1 cellular context compared by ENCODE assay signal in the genomic region with DNA sequence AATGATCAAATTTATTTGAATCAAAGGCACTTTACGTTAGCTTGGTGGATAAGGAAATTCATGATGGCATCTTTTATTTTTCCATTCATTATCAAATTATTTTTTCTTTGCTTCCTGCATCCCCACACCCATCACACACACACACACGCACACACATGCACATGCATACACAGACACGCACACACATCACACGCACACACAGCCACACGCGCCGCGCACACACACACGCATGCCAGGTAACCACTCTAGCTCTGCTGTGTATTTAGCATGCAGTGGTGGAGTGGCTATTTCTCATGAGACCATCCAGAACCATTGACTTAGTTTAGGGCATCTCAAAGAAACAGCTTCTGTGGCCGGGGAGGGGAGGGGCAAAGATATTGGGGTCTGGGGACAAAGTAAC.
TF ChIP-seq lines count a peak whose summit lies in the region.

No MANE protein-coding gene starts in this region.

TF ChIP-seq in HepG2, 621 proteins besides CTCF, POLR2A, EP300 and RAD21:
- 0 out of 2 replicates have a peak, but pooled peaks have one; percentile 6 for TF ChIP-seq POLR2G (IDR thresholded peaks at IDR 0.05; ENCODE audit: low read depth, low read length)
- TF ChIP-seq ZFP36 (IDR thresholded peaks at IDR 0.05; ENCODE audit: borderline replicate concordance, low read depth, low read length, partially characterized antibody) = no peak
- peak; percentile 28 for TF ChIP-seq HNRNPLL (IDR thresholded peaks at IDR 0.05; ENCODE audit: low read depth, low read length, poor library complexity, severe bottlenecking)
- TF ChIP-seq, protein P1, sequence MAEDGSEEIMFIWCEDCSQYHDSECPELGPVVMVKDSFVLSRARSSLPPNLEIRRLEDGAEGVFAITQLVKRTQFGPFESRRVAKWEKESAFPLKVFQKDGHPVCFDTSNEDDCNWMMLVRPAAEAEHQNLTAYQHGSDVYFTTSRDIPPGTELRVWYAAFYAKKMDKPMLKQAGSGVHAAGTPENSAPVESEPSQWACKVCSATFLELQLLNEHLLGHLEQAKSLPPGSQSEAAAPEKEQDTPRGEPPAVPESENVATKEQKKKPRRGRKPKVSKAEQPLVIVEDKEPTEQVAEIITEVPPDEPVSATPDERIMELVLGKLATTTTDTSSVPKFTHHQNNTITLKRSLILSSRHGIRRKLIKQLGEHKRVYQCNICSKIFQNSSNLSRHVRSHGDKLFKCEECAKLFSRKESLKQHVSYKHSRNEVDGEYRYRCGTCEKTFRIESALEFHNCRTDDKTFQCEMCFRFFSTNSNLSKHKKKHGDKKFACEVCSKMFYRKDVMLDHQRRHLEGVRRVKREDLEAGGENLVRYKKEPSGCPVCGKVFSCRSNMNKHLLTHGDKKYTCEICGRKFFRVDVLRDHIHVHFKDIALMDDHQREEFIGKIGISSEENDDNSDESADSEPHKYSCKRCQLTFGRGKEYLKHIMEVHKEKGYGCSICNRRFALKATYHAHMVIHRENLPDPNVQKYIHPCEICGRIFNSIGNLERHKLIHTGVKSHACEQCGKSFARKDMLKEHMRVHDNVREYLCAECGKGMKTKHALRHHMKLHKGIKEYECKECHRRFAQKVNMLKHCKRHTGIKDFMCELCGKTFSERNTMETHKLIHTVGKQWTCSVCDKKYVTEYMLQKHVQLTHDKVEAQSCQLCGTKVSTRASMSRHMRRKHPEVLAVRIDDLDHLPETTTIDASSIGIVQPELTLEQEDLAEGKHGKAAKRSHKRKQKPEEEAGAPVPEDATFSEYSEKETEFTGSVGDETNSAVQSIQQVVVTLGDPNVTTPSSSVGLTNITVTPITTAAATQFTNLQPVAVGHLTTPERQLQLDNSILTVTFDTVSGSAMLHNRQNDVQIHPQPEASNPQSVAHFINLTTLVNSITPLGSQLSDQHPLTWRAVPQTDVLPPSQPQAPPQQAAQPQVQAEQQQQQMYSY (CRISPR knock-in tag; IDR thresholded peaks at IDR 0.05) = no peak
- TF ChIP-seq AGO2 (optimal IDR thresholded peaks at IDR 0.05; ENCODE audit: low read depth, low read length) = peak; percentile 73
TF ChIP-seq in HepG2: peak in this region for 3.
